10 cellular contexts compared by ENCODE assay signal in the genomic region with DNA sequence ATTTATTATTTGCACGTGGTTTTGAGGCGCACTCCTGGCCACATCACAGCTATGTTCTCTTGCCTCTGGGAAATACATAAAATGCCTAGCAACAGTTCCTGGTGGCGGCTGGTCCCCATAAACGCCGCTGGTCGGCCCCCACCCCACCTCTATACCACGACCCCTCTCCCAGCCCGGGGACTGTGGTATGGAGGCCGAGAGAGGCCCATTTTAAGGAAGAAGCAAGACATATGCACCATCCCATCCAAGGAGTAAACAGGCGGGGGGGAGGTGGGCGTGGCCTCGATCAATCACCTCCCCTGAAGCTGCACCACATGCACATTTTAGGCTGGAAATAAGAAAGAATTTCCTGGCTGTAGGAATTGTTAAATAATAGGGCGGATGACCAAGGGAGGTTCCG.
A peak's percentile ranks its signal among the peaks of the same experiment; 100 is the strongest.
DNase-seq lines count a peak whose midpoint lies in the region; ATAC-seq, FAIRE-seq and TF ChIP-seq lines count a peak whose summit lies in the region.
"Had no signal": no experiment of that assay in that cellular context is flagged by ENCODE, and none has a peak within 500 bp of the region (broad histone marks: within the 10 kb centered on the region; RNA-seq: fewer than 3 reads in every experiment).

No MANE protein-coding gene starts in this region.

- FAIRE-seq in GM12892 (lab: Jason Lieb, UNC): peak; percentile 14
- FAIRE-seq: islet of Langerhans had no signal

- H3K27ac ChIP-seq in right atrium auricular region: peak overlapping the region; percentile 75
- peak overlapping the region; percentile 86 for H3K27ac ChIP-seq in skeletal muscle tissue (ENCODE audit: low read depth, low read length)
- H3K27ac ChIP-seq: VCaP had no signal

- no peak for ATAC-seq in activated T-helper 17 cell treated with anti-CD3 and anti-CD28 coated beads, Interleukin-2, amount 50 U/mL, for 72 hours (replicated peaks)
- no peak for ATAC-seq in GM18519 (IDR thresholded peaks at IDR 0.05; ENCODE audit: low FRiP score, unreplicated experiment)

- no peaks in the 10 kb centered on the region for H3K27me3 ChIP-seq in right atrium auricular region
- no peaks in the 10 kb centered on the region for H3K27me3 ChIP-seq in skeletal muscle tissue (ENCODE audit: control insufficient read depth in 3 of 3, insufficient read depth in 3 of 3, low read length in 3 of 3)

- no peaks in the 10 kb centered on the region for H3K27me3 Mint-ChIP-seq in activated T-helper 17 cell treated with anti-CD3 and anti-CD28 coated beads, Interleukin-2, amount 50 U/mL, for 72 hours
- peaks cover 2% of the 10 kb centered on the region for H3K27me3 Mint-ChIP-seq in nephron progenitor cell (ENCODE audit: low read depth, poor library complexity)

- peak overlapping the region in 1 of 3 donors; percentile 16 for H3K9ac ChIP-seq in skeletal muscle tissue (ENCODE audit: low read depth in 1 of 3, low read length in 3 of 3)

- no peak for TF ChIP-seq POLR2A in GM12892 (IDR thresholded peaks at IDR 0.05; ENCODE audit: low read depth, low read length)

- DNase-seq in GM12892 (ENCODE audit: insufficient read length): no peak
- DNase-seq in right atrium auricular region (ENCODE audit: low spot score): no peak
- DNase-seq in hypothalamus (lab: John Stamatoyannopoulos, UW): no peak
- DNase-seq in GM13976 (ENCODE audit: low spot score): no peak
- DNase-seq in nephron progenitor cell: no peak

- peak overlapping the region; percentile 86 for H3K27ac Mint-ChIP-seq in activated T-helper 17 cell treated with anti-CD3 and anti-CD28 coated beads, Interleukin-2, amount 50 U/mL, for 72 hours
- no peak overlapping the region for H3K27ac Mint-ChIP-seq in nephron progenitor cell

- H3K9me3 Mint-ChIP-seq in activated T-helper 17 cell treated with anti-CD3 and anti-CD28 coated beads, Interleukin-2, amount 50 U/mL, for 72 hours: no peaks in the 10 kb centered on the region
- H3K9me3 Mint-ChIP-seq in nephron progenitor cell: peaks cover 16% of the 10 kb centered on the region

- peaks cover 0 to 25% of the 10 kb centered on the region in 2 donors for H3K4me1 ChIP-seq in right atrium auricular region
- H3K4me1 ChIP-seq in skeletal muscle tissue (ENCODE audit: control insufficient read depth in 3 of 3, insufficient read depth in 3 of 3, low read length in 3 of 3): peaks cover 13 to 21% (median 16%) of the 10 kb centered on the region in 3 donors

- peaks cover 94% of the 10 kb centered on the region for H3K36me3 Mint-ChIP-seq in activated T-helper 17 cell treated with anti-CD3 and anti-CD28 coated beads, Interleukin-2, amount 50 U/mL, for 72 hours (ENCODE audit: low read depth)
- peaks cover 34% of the 10 kb centered on the region for H3K36me3 Mint-ChIP-seq in nephron progenitor cell (ENCODE audit: low read depth)

- H3K4me3 Mint-ChIP-seq in activated T-helper 17 cell treated with anti-CD3 and anti-CD28 coated beads, Interleukin-2, amount 50 U/mL, for 72 hours: peak overlapping the region; percentile 82
- H3K4me3 Mint-ChIP-seq in nephron progenitor cell: no peak overlapping the region

- H3K36me3 ChIP-seq in right atrium auricular region (no peaks in the 10 kb centered on the region), skeletal muscle tissue (ENCODE audit: control insufficient read depth in 3 of 3, insufficient read depth in 3 of 3, low read length in 3 of 3) (no peaks in the 10 kb centered on the region)

- peaks cover 54% of the 10 kb centered on the region for H3K4me1 Mint-ChIP-seq in activated T-helper 17 cell treated with anti-CD3 and anti-CD28 coated beads, Interleukin-2, amount 50 U/mL, for 72 hours
- peaks cover 45% of the 10 kb centered on the region for H3K4me1 Mint-ChIP-seq in nephron progenitor cell

- in situ Hi-C loops in GM13976 (cut with MboI; ENCODE audit: low sequenced_read_pairs, unreplicated experiment): no loop called here

- H3K4me3 ChIP-seq in right atrium auricular region (no peak overlapping the region), skeletal muscle tissue (ENCODE audit: low read length in 3 of 3) (peak overlapping the region in 2 of 3 donors; percentile 1 to 52)

- TF ChIP-seq CTCF in right atrium auricular region (IDR thresholded peaks at IDR 0.05) (no peak), GM13976 (IDR thresholded peaks at IDR 0.05; ENCODE audit: borderline replicate concordance, control extremely low read depth, extremely low read depth, insufficient read depth, missing control alignments) (no peak), nephron progenitor cell (IDR thresholded peaks at IDR 0.05) (no peak)

- H3K9me3 ChIP-seq in right atrium auricular region (no peaks in the 10 kb centered on the region), skeletal muscle tissue (ENCODE audit: control insufficient read depth in 3 of 3, low read length in 3 of 3) (no peaks in the 10 kb centered on the region)

Comparison
In these comparisons a context has a peak if more than half of its experiments do, and no peak if none do; other contexts are left out.
1. H3K4me3 ChIP-seq: peak in skeletal muscle tissue (2 of 3); none in right atrium auricular region (0 of 2).